In the genomic region with DNA sequence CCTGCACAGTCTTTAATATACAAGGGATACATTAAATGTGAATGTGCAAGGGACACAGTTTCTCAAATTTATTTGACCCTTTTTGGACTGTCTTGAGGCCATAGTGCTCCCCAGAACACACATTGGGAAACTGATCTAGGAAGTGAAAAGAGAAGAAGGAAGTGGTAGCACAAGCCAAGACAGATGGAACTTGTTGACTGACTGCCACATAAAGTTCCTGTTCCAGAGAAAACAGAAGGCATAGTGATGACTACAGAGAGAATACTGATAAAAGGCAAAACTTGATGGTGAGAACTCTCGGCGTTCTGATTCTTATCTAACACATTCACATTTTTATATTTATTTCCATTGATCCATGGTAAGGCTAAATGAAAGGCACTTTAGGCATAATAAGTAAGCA, we compare ENCODE assay signal across 18 cellular contexts.
DNase-seq lines count a peak whose midpoint lies in the region; ATAC-seq lines count a peak whose summit lies in the region.
"Had no signal": no experiment of that assay in that cellular context is flagged by ENCODE, and none has a peak within 500 bp of the region (broad histone marks: within the 10 kb centered on the region; RNA-seq: fewer than 3 reads in every experiment).

No MANE protein-coding gene starts in this region.

- H3K36me3 Mint-ChIP-seq in effector memory CD8-positive, alpha-beta T cell (ENCODE audit: insufficient read depth), result peaks cover 3% of the 10 kb centered on the region
- H3K36me3 Mint-ChIP-seq: CD4-positive, CD25-positive, alpha-beta regulatory T cell had no signal

- in situ Hi-C loops in G401 (cut with HindIII; ENCODE audit: low sequenced_read_pairs), result no loop called here

- no peak overlapping the region for H3K27ac Mint-ChIP-seq in effector memory CD8-positive, alpha-beta T cell
- H3K27ac Mint-ChIP-seq: CD4-positive, CD25-positive, alpha-beta regulatory T cell; GM23338 had no signal

- ATAC-seq in GM19351 (IDR thresholded peaks at IDR 0.05; ENCODE audit: unreplicated experiment), result no peak
- ATAC-seq in effector memory CD8-positive, alpha-beta T cell (replicated peaks), result no peak
- ATAC-seq: GM12878, GM23338 had no signal

- no peaks in the 10 kb centered on the region for H3K27me3 Mint-ChIP-seq in effector memory CD8-positive, alpha-beta T cell
- H3K27me3 Mint-ChIP-seq: CD4-positive, CD25-positive, alpha-beta regulatory T cell had no signal

- no peaks in the 10 kb centered on the region for H3K4me1 Mint-ChIP-seq in effector memory CD8-positive, alpha-beta T cell (ENCODE audit: low read depth in 2 of 2)
- H3K4me1 Mint-ChIP-seq: CD4-positive, CD25-positive, alpha-beta regulatory T cell; GM23338 had no signal

- H3K4me3 Mint-ChIP-seq in effector memory CD8-positive, alpha-beta T cell, result no peak overlapping the region
- H3K4me3 Mint-ChIP-seq: CD4-positive, CD25-positive, alpha-beta regulatory T cell; GM23338 had no signal

- peak; percentile 80 for DNase-seq in G401 (ENCODE audit: low spot score)
- DNase-seq in MV-4-11 (lab: John Stamatoyannopoulos, UW), result peak; percentile 67
- DNase-seq in cerebellar cortex (ENCODE audit: low spot score), result peak; percentile 76
- DNase-seq in medulla oblongata (ENCODE audit: extremely low spot score), result peak; percentile 35
- no peak for DNase-seq in effector memory CD8-positive, alpha-beta T cell
- no peak for DNase-seq in GM19238 (ENCODE audit: insufficient read length, low spot score)
- DNase-seq: CD4-positive, CD25-positive, alpha-beta regulatory T cell; DMS79; KG1; NCI-H1694 treated with DMSO at 0.1 percent for 48 hours; NCI-H2081 treated with DMSO at 0.1 percent for 48 hours; NCI-H526; PC-9; RPMI8226; SJCRH30 had no signal

- H3K9me3 Mint-ChIP-seq in effector memory CD8-positive, alpha-beta T cell, result peaks cover 5 to 13% of the 10 kb centered on the region in 2 donors

Comparison
In these comparisons a context has a peak if more than half of its experiments do, and no peak if none do; other contexts are left out.
1. DNase-seq: peak in G401 (single experiment), MV-4-11 (single experiment), cerebellar cortex (single experiment) and medulla oblongata (single experiment); none in effector memory CD8-positive, alpha-beta T cell (0 of 3) and GM19238 (single experiment).